In genomic region chr1:193042766-193043691, GRCh38 we compare ENCODE assay signal across 21 cellular contexts. TPM values are rescaled to one million over a fixed set of nuclear protein-coding genes. Genes with fewer than 3 reads are reported as not detected.
DNase-seq lines count a peak whose midpoint lies in the region; ATAC-seq and TF ChIP-seq lines count a peak whose summit lies in the region.
"Had no signal": no experiment of that assay in that cellular context is flagged by ENCODE, and none has a peak within 500 bp of the region (broad histone marks: within the 10 kb centered on the region; RNA-seq: fewer than 3 reads in every experiment).

No MANE protein-coding gene starts in this region.

- H3K9me3 ChIP-seq in left ventricle myocardium inferior (replicated peaks) (no peaks in the 10 kb centered on the region), subcutaneous abdominal adipose tissue (ENCODE audit: control insufficient read depth in 5 of 5, low read length in 5 of 5) (no peaks in the 10 kb centered on the region)
- H3K9me3 ChIP-seq: prostate gland, vagina had no signal

- H3K27ac ChIP-seq in left ventricle myocardium inferior (replicated peaks): peak overlapping the region; percentile 70
- H3K27ac ChIP-seq in subcutaneous abdominal adipose tissue (ENCODE audit: low read depth, low read length): peak overlapping the region; percentile 33
- H3K27ac ChIP-seq: C4-2B, neural progenitor cell, prostate gland, vagina had no signal

- peaks cover 14% of the 10 kb centered on the region for H3K4me1 ChIP-seq in left ventricle myocardium inferior
- peaks cover 0 to 12% (median 0%) of the 10 kb centered on the region in 5 donors for H3K4me1 ChIP-seq in subcutaneous abdominal adipose tissue (ENCODE audit: control insufficient read depth in 5 of 5, insufficient read depth in 5 of 5, low read length in 5 of 5)
- H3K4me1 ChIP-seq: prostate gland, vagina had no signal

- H3K27me3 ChIP-seq in left ventricle myocardium inferior (ENCODE audit: low read depth): no peaks in the 10 kb centered on the region
- H3K27me3 ChIP-seq in subcutaneous abdominal adipose tissue (ENCODE audit: control insufficient read depth in 5 of 5, insufficient read depth in 4 of 5, low read length in 5 of 5): no peaks in the 10 kb centered on the region
- H3K27me3 ChIP-seq: neural progenitor cell, vagina had no signal

- H3K4me3 ChIP-seq in left ventricle myocardium inferior (no peak overlapping the region), subcutaneous abdominal adipose tissue (ENCODE audit: low read depth in 1 of 5, low read length in 5 of 5) (no peak overlapping the region)
- H3K4me3 ChIP-seq: neural progenitor cell, prostate gland, vagina had no signal

- no peak overlapping the region for H3K9ac ChIP-seq in subcutaneous abdominal adipose tissue (ENCODE audit: low read length in 5 of 5)
- H3K9ac ChIP-seq: neural progenitor cell had no signal

- DNase-seq in Right ventricle myocardium superior: no peak
- DNase-seq in left cardiac atrium: no peak
- DNase-seq in NCI-H82 (lab: John Stamatoyannopoulos, UW): peak; percentile 40
- no peak for DNase-seq in left ventricle myocardium inferior
- DNase-seq in NOMO-1 treated with DMSO at 0.1 percent for 48 hours (lab: John Stamatoyannopoulos, UW; ENCODE audit: unreplicated experiment): no peak
- no peak for DNase-seq in NCI-H774 (lab: John Stamatoyannopoulos, UW)
- DNase-seq: activated CD4-positive, alpha-beta memory T cell treated with anti-CD3 and anti-CD28 coated beads, Interleukin-2, amount 10 ng/mL, durations not matched to agents 7 days and 5 days; activated naive CD8-positive, alpha-beta T cell treated with anti-CD3 and anti-CD28 coated beads, Interleukin-2, amount 10 ng/mL, durations not matched to agents 7 days and 5 days; activated T-cell treated with anti-CD3 and anti-CD28 coated beads, Interleukin-2, amount 50 U/mL, for 48 hours; cortex of kidney; foreskin fibroblast; IMR-90; kidney; stimulated activated CD4-positive, alpha-beta T cell treated with anti-CD3 and anti-CD28 coated beads, Interleukin-4, amount 100 ng/mL, for 4 hours; substantia nigra had no signal

- no peak for TF ChIP-seq CTCF in left ventricle myocardium inferior (IDR thresholded peaks at IDR 0.05; ENCODE audit: borderline replicate concordance)

- ATAC-seq in Right ventricle myocardium superior (ENCODE audit: poor library complexity) (peak; percentile 25), left cardiac atrium (no peak), HG03280 (IDR thresholded peaks at IDR 0.05; ENCODE audit: unreplicated experiment) (no peak)

- peaks cover 21% of the 10 kb centered on the region for H3K36me3 ChIP-seq in left ventricle myocardium inferior
- peaks cover 7 to 14% (median 8%) of the 10 kb centered on the region in 5 donors for H3K36me3 ChIP-seq in subcutaneous abdominal adipose tissue (ENCODE audit: control insufficient read depth in 5 of 5, insufficient read depth in 5 of 5, low read length in 5 of 5)
- H3K36me3 ChIP-seq: neural progenitor cell, prostate gland had no signal

- intact Hi-C loops in Right ventricle myocardium superior (cut with DNase I) (no loop called here), left cardiac atrium (cut with DNase I) (no loop called here), left ventricle myocardium inferior (cut with micrococcal nuclease) (no loop called here)

RNA-seq across cellular contexts. Expression of gene UCHL5, which starts 16.1 kb away (rescaled TPM):
- total RNA-seq in Right ventricle myocardium superior: 42.3 TPM
- 10 to 100 TPM; 28.1 to 33.6 TPM for total RNA-seq in left cardiac atrium
- total RNA-seq in left ventricle myocardium inferior: 43.0 TPM

RNA-seq across cellular contexts. Expression of gene RO60, which starts 16.4 kb away (rescaled TPM):
- total RNA-seq in Right ventricle myocardium superior (47.8 TPM), left cardiac atrium (10 to 100 TPM; 51.7 to 58.2 TPM), left ventricle myocardium inferior (51.8 TPM)
